In genomic region chr1:82052563-82052962, GRCh38 we compare ENCODE assay signal across 27 cellular contexts.
"Had no signal": no experiment of that assay in that cellular context is flagged by ENCODE, and none has a peak within 500 bp of the region (broad histone marks: within the 10 kb centered on the region; RNA-seq: fewer than 3 reads in every experiment).

No MANE protein-coding gene starts in this region.

- H3K36me3 ChIP-seq: adrenal gland, breast epithelium, esophagus squamous epithelium, gastroesophageal sphincter had no signal

- H3K4me3 ChIP-seq: adrenal gland, body of pancreas, breast epithelium, coronary artery, dorsolateral prefrontal cortex, esophagus squamous epithelium, gastroesophageal sphincter had no signal

- H3K27me3 ChIP-seq: adrenal gland, body of pancreas, breast epithelium, esophagus squamous epithelium, gastroesophageal sphincter had no signal

- ATAC-seq: activated CD4-positive, alpha-beta T cell treated with anti-CD3 and anti-CD28 coated beads for 36 hours; activated CD8-positive, alpha-beta memory T cell treated with anti-CD3 and anti-CD28 coated beads, Interleukin-2, amount 10 ng/mL, durations not matched to agents 7 days and 5 days; activated CD8-positive, alpha-beta T cell treated with anti-CD3 and anti-CD28 coated beads, Interleukin-2, amount 10 ng/mL, durations not matched to agents 7 days and 5 days; activated naive CD8-positive, alpha-beta T cell treated with anti-CD3 and anti-CD28 coated beads, Interleukin-2, amount 50 U/mL, for 24 hours; body of pancreas; effector memory CD8-positive, alpha-beta T cell; gastroesophageal sphincter had no signal

- H3K9me3 ChIP-seq: adrenal gland, body of pancreas, breast epithelium, esophagus squamous epithelium, gastroesophageal sphincter had no signal

- H3K4me1 ChIP-seq: adrenal gland, body of pancreas, breast epithelium, esophagus squamous epithelium, gastroesophageal sphincter had no signal

- H3K27ac ChIP-seq: adrenal gland, body of pancreas, breast epithelium, coronary artery, dorsolateral prefrontal cortex, epithelial cell of prostate, esophagus squamous epithelium, gastroesophageal sphincter had no signal

- DNase-seq: activated CD4-positive, alpha-beta memory T cell treated with anti-CD3 and anti-CD28 coated beads for 36 hours; activated CD4-positive, alpha-beta T cell treated with anti-CD3 and anti-CD28 coated beads for 36 hours; activated CD4-positive, alpha-beta T cell treated with anti-CD3 and anti-CD28 coated beads, Interleukin-2, amount 10 ng/mL, durations not matched to agents 24 days and 14 days; activated CD4-positive, CD25-positive, alpha-beta regulatory T cell; activated CD4-positive, CD25-positive, alpha-beta regulatory T cell treated with anti-CD3 and anti-CD28 coated beads, Interleukin-2, amount 50 U/mL, for 72 hours; activated CD8-positive, alpha-beta memory T cell treated with anti-CD3 and anti-CD28 coated beads, Interleukin-2, amount 10 ng/mL, durations not matched to agents 7 days and 5 days; activated CD8-positive, alpha-beta memory T cell treated with anti-CD3 and anti-CD28 coated beads, Interleukin-2, amount 50 U/mL, for 4 hours; activated CD8-positive, alpha-beta T cell treated with anti-CD3 and anti-CD28 coated beads, Interleukin-2, amount 10 ng/mL, durations not matched to agents 7 days and 5 days; activated effector memory CD4-positive, alpha-beta T cell treated with anti-CD3 and anti-CD28 coated beads, Interleukin-2, amount 50 U/mL, for 16 hours; activated naive CD4-positive, alpha-beta T cell treated with anti-CD3 and anti-CD28 coated beads for 36 hours; activated naive CD8-positive, alpha-beta T cell treated with anti-CD3 and anti-CD28 coated beads for 36 hours; activated naive CD8-positive, alpha-beta T cell treated with anti-CD3 and anti-CD28 coated beads, Interleukin-2, amount 50 U/mL, for 24 hours; activated T-cell treated with anti-CD3 and anti-CD28 coated beads, Interleukin-2, amount 50 U/mL, for 1 hour; activated T-cell treated with anti-CD3 and anti-CD28 coated beads, Interleukin-2, amount 50 U/mL, for 48 hours; adrenal gland; amygdala; aorta; body of pancreas; dorsolateral prefrontal cortex; effector memory CD8-positive, alpha-beta T cell; esophagus squamous epithelium; foreskin melanocyte; T-helper 2 cell had no signal
